2 cellular contexts compared by ENCODE assay signal in genomic region chr6:20879526-20879925, GRCh38.
TF ChIP-seq lines count a peak whose summit lies in the region.

No MANE protein-coding gene starts in this region.

TF ChIP-seq in HCT116, 20 proteins besides CTCF, POLR2A, EP300 and RAD21 (continued from another document):
- TF ChIP-seq SRF (IDR thresholded peaks at IDR 0.05; ENCODE audit: low read depth) (no peak), FOSL1 (IDR thresholded peaks at IDR 0.05; ENCODE audit: low read depth) (no peak), EZH2 (IDR thresholded peaks at IDR 0.05) (no peak), ZFX (IDR thresholded peaks at IDR 0.05) (no peak), TCF7L2 (IDR thresholded peaks at IDR 0.05; ENCODE audit: borderline replicate concordance, extremely low read depth, insufficient read depth, insufficient read length) (no peak), EZH2phosphoT487 (IDR thresholded peaks at IDR 0.05; ENCODE audit: borderline replicate concordance) (no peak), ZNF274 (IDR thresholded peaks at IDR 0.05; ENCODE audit: low read depth, low read length) (no peak), POLR2AphosphoS5 (IDR thresholded peaks at IDR 0.05; ENCODE audit: low read depth, low read length) (no peak), EGR1 (IDR thresholded peaks at IDR 0.05; ENCODE audit: low read depth) (no peak), ZBTB33 (IDR thresholded peaks at IDR 0.05; ENCODE audit: extremely low read depth, insufficient replicate concordance, low read length) (no peak)

TF ChIP-seq in WTC11, 78 proteins besides CTCF, POLR2A, EP300 and RAD21 (continued from another document):
- TF ChIP-seq ZNF671 (CRISPR knock-in tag; IDR thresholded peaks at IDR 0.05) (no peak), NFATC4 (CRISPR knock-in tag; IDR thresholded peaks at IDR 0.05) (no peak), ZNF219 (CRISPR knock-in tag; IDR thresholded peaks at IDR 0.05; ENCODE audit: borderline replicate concordance) (no peak), NFYB (CRISPR knock-in tag; conservative IDR thresholded peaks at IDR 0.05; ENCODE audit: low read depth) (no peak), ZNF425 (CRISPR knock-in tag; conservative IDR thresholded peaks at IDR 0.05) (no peak), ATF6 (CRISPR knock-in tag; IDR thresholded peaks at IDR 0.05) (no peak)
